In the genomic region with DNA sequence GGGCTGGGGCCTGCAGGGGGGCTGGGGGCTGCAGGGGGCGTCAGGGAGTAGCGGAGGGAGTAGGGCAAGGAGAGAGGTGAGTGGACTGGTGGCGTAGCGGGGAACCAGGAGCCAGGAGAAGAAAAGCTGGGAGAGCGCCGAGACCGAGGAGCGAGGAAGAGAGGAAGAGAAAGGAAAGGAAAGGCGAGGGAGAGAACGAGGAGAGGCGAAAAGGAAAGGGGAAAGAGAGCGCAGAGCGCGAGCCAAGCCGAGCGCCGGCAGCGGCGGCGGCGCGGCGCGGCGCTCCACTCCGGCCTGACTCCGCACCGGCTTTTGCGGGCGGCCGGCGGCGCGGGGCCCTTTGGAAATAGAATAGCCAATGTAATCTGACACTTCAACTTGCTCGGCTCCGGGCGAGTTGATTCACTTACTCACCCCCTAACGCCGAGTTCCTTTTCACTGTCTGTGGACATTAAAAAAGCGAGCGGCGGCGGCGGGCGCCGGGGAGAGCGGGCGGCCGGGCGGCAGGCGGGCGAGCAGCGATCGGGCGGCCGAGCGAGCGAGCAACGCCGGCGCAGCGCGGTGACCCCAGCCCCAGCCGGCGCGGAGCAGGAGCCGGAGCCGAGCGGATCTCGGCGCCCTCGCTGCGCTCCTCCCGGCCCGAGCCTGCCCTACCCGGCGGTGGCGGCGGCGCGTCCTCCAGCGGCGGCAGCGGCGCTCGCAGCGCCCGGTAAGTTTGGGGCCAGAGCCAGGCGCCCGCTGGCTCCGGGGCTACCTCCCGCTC, we compare ENCODE assay signal across 8 cellular contexts. TPM values are rescaled to one million over a fixed set of nuclear protein-coding genes. Genes with fewer than 3 reads are reported as not detected.
DNase-seq lines count a peak whose midpoint lies in the region; ATAC-seq and TF ChIP-seq lines count a peak whose summit lies in the region.

A gene with protein sequence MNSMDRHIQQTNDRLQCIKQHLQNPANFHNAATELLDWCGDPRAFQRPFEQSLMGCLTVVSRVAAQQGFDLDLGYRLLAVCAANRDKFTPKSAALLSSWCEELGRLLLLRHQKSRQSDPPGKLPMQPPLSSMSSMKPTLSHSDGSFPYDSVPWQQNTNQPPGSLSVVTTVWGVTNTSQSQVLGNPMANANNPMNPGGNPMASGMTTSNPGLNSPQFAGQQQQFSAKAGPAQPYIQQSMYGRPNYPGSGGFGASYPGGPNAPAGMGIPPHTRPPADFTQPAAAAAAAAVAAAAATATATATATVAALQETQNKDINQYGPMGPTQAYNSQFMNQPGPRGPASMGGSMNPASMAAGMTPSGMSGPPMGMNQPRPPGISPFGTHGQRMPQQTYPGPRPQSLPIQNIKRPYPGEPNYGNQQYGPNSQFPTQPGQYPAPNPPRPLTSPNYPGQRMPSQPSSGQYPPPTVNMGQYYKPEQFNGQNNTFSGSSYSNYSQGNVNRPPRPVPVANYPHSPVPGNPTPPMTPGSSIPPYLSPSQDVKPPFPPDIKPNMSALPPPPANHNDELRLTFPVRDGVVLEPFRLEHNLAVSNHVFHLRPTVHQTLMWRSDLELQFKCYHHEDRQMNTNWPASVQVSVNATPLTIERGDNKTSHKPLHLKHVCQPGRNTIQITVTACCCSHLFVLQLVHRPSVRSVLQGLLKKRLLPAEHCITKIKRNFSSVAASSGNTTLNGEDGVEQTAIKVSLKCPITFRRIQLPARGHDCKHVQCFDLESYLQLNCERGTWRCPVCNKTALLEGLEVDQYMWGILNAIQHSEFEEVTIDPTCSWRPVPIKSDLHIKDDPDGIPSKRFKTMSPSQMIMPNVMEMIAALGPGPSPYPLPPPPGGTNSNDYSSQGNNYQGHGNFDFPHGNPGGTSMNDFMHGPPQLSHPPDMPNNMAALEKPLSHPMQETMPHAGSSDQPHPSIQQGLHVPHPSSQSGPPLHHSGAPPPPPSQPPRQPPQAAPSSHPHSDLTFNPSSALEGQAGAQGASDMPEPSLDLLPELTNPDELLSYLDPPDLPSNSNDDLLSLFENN (plus strand): TSS at position 405 of the 763 bp plus-strand sequence. CDS start 132,667 bp downstream, outside the sequence.

- H4K20me1 ChIP-seq in GM23338 (replicated peaks; ENCODE audit: insufficient read depth): peaks cover 4% of the 10 kb centered on the region

- H3K36me3 ChIP-seq in GM23338 (ENCODE audit: insufficient read depth) (no peaks in the 10 kb centered on the region), stomach smooth muscle (ENCODE audit: control insufficient read depth in 2 of 2, insufficient read depth in 2 of 2, low read length in 2 of 2) (no peaks in the 10 kb centered on the region)

- H3K4me1 Mint-ChIP-seq in GM23338: peaks cover 43% of the 10 kb centered on the region
- H3K4me1 Mint-ChIP-seq in neural crest cell: peaks cover 52% of the 10 kb centered on the region

- H2AFZ ChIP-seq in GM23338: peak within 1 kb of the TSS; percentile 89

- H3K27ac ChIP-seq in GM23338 (ENCODE audit: low read depth) (no peak within 1 kb of the TSS), stomach smooth muscle (ENCODE audit: low read length) (peak within 1 kb of the TSS; percentile 97)

- H3F3A ChIP-seq in GM23338 (replicated peaks; ENCODE audit: low read depth): peaks cover 8% of the 10 kb centered on the region; the same call in 1 of the 2 replicates

- TF ChIP-seq CTCF in GM23338 (conservative IDR thresholded peaks at IDR 0.05; ENCODE audit: low read depth in 2 of 2) (peak; percentile 4 to 24; a peak in 1 of 4 replicates), foreskin fibroblast (IDR thresholded peaks at IDR 0.05; ENCODE audit: low read depth, low read length) (peak; percentile 9), neural crest cell (conservative IDR thresholded peaks at IDR 0.05) (peak; percentile 37)

- peak within 1 kb of the TSS; percentile 99 for H3K4me2 ChIP-seq in GM23338

- H3K27ac Mint-ChIP-seq in GM23338 (peak within 1 kb of the TSS; percentile 74; the same call in 1 of the 2 replicates), neural crest cell (ENCODE audit: unreplicated experiment) (peak within 1 kb of the TSS; percentile 93)

- H3K27me3 ChIP-seq in GM23338 (ENCODE audit: insufficient read depth) (peaks cover 20% of the 10 kb centered on the region), stomach smooth muscle (ENCODE audit: control insufficient read depth in 1 of 2, insufficient read depth in 2 of 2, low read length in 2 of 2) (no peaks in the 10 kb centered on the region)

- H3K4me1 ChIP-seq in GM23338 (ENCODE audit: insufficient read depth): peaks cover 36% of the 10 kb centered on the region
- H3K4me1 ChIP-seq in stomach smooth muscle (ENCODE audit: control insufficient read depth, insufficient read depth, low read length): peaks cover 43% of the 10 kb centered on the region

- H3K4me3 Mint-ChIP-seq in GM23338 (peak within 1 kb of the TSS; percentile 92), neural crest cell (peak within 1 kb of the TSS; percentile 98)

- peaks cover 40% of the 10 kb centered on the region for H3K79me2 ChIP-seq in GM23338 (replicated peaks; ENCODE audit: insufficient read depth)

- no peaks in the 10 kb centered on the region for H3K36me3 Mint-ChIP-seq in GM23338 (ENCODE audit: low read depth)
- no peaks in the 10 kb centered on the region for H3K36me3 Mint-ChIP-seq in neural crest cell (ENCODE audit: low read depth)

- peaks cover 35% of the 10 kb centered on the region for H3K27me3 Mint-ChIP-seq in GM23338 (ENCODE audit: insufficient read depth, low read depth, poor library complexity)
- H3K27me3 Mint-ChIP-seq in neural crest cell (ENCODE audit: low read depth): peaks cover 5% of the 10 kb centered on the region

- ATAC-seq in GM23338: peak; percentile 13

- DNase-seq in EH (ENCODE audit: low read depth) (peak; percentile 96), GM23338 (ENCODE audit: low spot score) (peak; percentile 93), LHCN-M2 (ENCODE audit: low read depth) (peak; percentile 91), SHP77 treated with DMSO at 0.1 percent for 48 hours (lab: John Stamatoyannopoulos, UW) (peak; percentile 33), activated gamma-delta T cell treated with Interleukin-2 at 50 U/mL for 16 hours (peak; percentile 76), foreskin fibroblast (peak; percentile 91 to 97), neural crest cell (ENCODE audit: low read depth, low spot score) (peak; percentile 78)

- H3K9me3 Mint-ChIP-seq in GM23338 (no peaks in the 10 kb centered on the region), neural crest cell (no peaks in the 10 kb centered on the region)

- H3K4me3 ChIP-seq in GM23338 (peak within 1 kb of the TSS; percentile 90), foreskin fibroblast (ENCODE audit: low read depth in 1 of 2, low read length in 2 of 2) (peak within 1 kb of the TSS; percentile 81 to 99), stomach smooth muscle (ENCODE audit: low read length in 2 of 2) (peak within 1 kb of the TSS; percentile 95 to 99)

- no peaks in the 10 kb centered on the region for H3K9me2 ChIP-seq in GM23338 (ENCODE audit: insufficient read depth)

- H3K9ac ChIP-seq in stomach smooth muscle (ENCODE audit: low read length in 2 of 2): peak within 1 kb of the TSS; percentile 90 to 94

- H3K9me3 ChIP-seq in stomach smooth muscle (ENCODE audit: control insufficient read depth in 2 of 2, low read length in 2 of 2): no peaks in the 10 kb centered on the region

TF ChIP-seq in GM23338, 12 proteins besides CTCF, POLR2A, EP300 and RAD21 (continues in another document):
- TF ChIP-seq REST (IDR thresholded peaks at IDR 0.05; ENCODE audit: unreplicated experiment) (no peak), ZNF114 (CRISPR knock-in tag; IDR thresholded peaks at IDR 0.05) (no peak), ZNF331 (CRISPR knock-in tag; IDR thresholded peaks at IDR 0.05; ENCODE audit: low read depth) (no peak), CREB1 (CRISPR knock-in tag; IDR thresholded peaks at IDR 0.05; ENCODE audit: low read depth) (0 out of 2 replicates have a peak, but pooled peaks have one; percentile 11), POLR2AphosphoS5 (IDR thresholded peaks at IDR 0.05; ENCODE audit: low read depth) (peak; percentile 47), NANOG (IDR thresholded peaks at IDR 0.05; ENCODE audit: borderline replicate concordance) (no peak)
- TF ChIP-seq, protein P1, sequence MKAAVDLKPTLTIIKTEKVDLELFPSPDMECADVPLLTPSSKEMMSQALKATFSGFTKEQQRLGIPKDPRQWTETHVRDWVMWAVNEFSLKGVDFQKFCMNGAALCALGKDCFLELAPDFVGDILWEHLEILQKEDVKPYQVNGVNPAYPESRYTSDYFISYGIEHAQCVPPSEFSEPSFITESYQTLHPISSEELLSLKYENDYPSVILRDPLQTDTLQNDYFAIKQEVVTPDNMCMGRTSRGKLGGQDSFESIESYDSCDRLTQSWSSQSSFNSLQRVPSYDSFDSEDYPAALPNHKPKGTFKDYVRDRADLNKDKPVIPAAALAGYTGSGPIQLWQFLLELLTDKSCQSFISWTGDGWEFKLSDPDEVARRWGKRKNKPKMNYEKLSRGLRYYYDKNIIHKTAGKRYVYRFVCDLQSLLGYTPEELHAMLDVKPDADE (IDR thresholded peaks at IDR 0.05): no peak

RNA-seq across cellular contexts. Expression of the gene that starts here (rescaled TPM):
- total RNA-seq in GM23338 (2014; rRNA removed; shearing (Covaris generic)): 25.9 and 30.9 TPM in 2 replicates
- polyA plus RNA-seq in GM23338 (2016; fragmentation: Nextera tagmentation; extraction: Ambion mirVana): 9.2 and 9.4 TPM in 2 replicates
- total RNA-seq in LHCN-M2 (2014; rRNA removed) (10.6 and 12.5 TPM in 2 replicates), neural crest cell (87.1 and 92.0 TPM in 2 replicates)
- 15.8 TPM for polyA plus RNA-seq in LHCN-M2 (2012)

Comparison
In these comparisons a context has a peak if more than half of its experiments do, and no peak if none do; other contexts are left out.
1. DNase-seq: peak in every context shown above with its lines; median percentile 96 in EH; 94 in foreskin fibroblast; 93 in GM23338; 91 in LHCN-M2; 78 in neural crest cell; 76 in activated gamma-delta T cell treated with Interleukin-2 at 50 U/mL for 16 hours; 33 in SHP77 treated with DMSO at 0.1 percent for 48 hours.